In genomic region chr12:105107176-105107496, GRCh38 we compare ENCODE assay signal across 8 cellular contexts. TPM values are rescaled to one million over a fixed set of nuclear protein-coding genes. Genes with fewer than 3 reads are reported as not detected.
A peak's percentile ranks its signal among the peaks of the same experiment; 100 is the strongest.
DNase-seq lines count a peak whose midpoint lies in the region; ATAC-seq and TF ChIP-seq lines count a peak whose summit lies in the region.

No MANE protein-coding gene starts in this region.

- intact Hi-C loops in Panc1 (cut with micrococcal nuclease; ENCODE audit: unreplicated experiment) = no loop called here

- H3K27me3 ChIP-seq in AG04450 (ENCODE audit: control insufficient read depth, insufficient read depth, low read length) = no peaks in the 10 kb centered on the region
- no peaks in the 10 kb centered on the region for H3K27me3 ChIP-seq in Panc1 (ENCODE audit: control insufficient read depth, insufficient read depth, low read length)
- no peaks in the 10 kb centered on the region for H3K27me3 ChIP-seq in endocrine pancreas (ENCODE audit: control insufficient read depth, insufficient read depth, low read length)

- H3K9me3 ChIP-seq in AG04450 (ENCODE audit: control insufficient read depth, insufficient read depth, low read length) = no peaks in the 10 kb centered on the region; the same call in 1 of the 2 replicates
- no peaks in the 10 kb centered on the region for H3K9me3 ChIP-seq in Panc1 (ENCODE audit: control insufficient read depth, insufficient read depth, low read depth, low read length)
- H3K9me3 ChIP-seq in endocrine pancreas (ENCODE audit: control insufficient read depth, low read length) = no peaks in the 10 kb centered on the region

- peak overlapping the region; percentile 11 for H3K9ac ChIP-seq in endocrine pancreas (ENCODE audit: control insufficient read depth, insufficient read depth, low read length)

- in situ Hi-C loops in Panc1 (cut with HindIII; ENCODE audit: low pct_unique_long_range_greater_than_20kb, low sequenced_read_pairs) = no loop called here

- peak overlapping the region; percentile 96 to 99 (median 98) for H3K4me3 Mint-ChIP-seq in naive B cell

- peaks cover 0 to 5% (median 0%) of the 10 kb centered on the region in 3 donors for H3K27me3 Mint-ChIP-seq in naive B cell

- H3K27ac Mint-ChIP-seq in naive B cell = peak overlapping the region; percentile 54 to 99 (median 98)

- POLR2A ChIA-PET in AG04450 (lab: Yijun Ruan, JAX) (interaction anchor here (0.9 to 3.0 kb wide), 3 partner anchors 16 to 40 kb away, joined by 3 to 28 read pairs (median 3); partner anchors contain the start of gene ALDH1L2), Panc1 (lab: Charles Lee) (no interaction called here)

- peaks cover 16 to 29% (median 23%) of the 10 kb centered on the region in 3 donors for H3K4me1 Mint-ChIP-seq in naive B cell

- peak; percentile 9 for ATAC-seq in GM18498 (IDR thresholded peaks at IDR 0.05; ENCODE audit: unreplicated experiment)
- peak; percentile 15 for ATAC-seq in HG03025 (IDR thresholded peaks at IDR 0.05; ENCODE audit: low FRiP score, unreplicated experiment)
- ATAC-seq in Panc1 = peak; percentile 59
- ATAC-seq in naive B cell (ENCODE audit: low read depth in 2 of 2) = no peak

- H3K4me3 ChIP-seq in AG04450 (ENCODE audit: low read depth, low read length) (peak overlapping the region; percentile 62), Panc1 (ENCODE audit: low read depth in 2 of 2, low read length in 2 of 2) (peak overlapping the region; percentile 78 to 92), endocrine pancreas (ENCODE audit: control insufficient read depth, insufficient read depth, low read length) (peak overlapping the region; percentile 80)

- H3K36me3 Mint-ChIP-seq in naive B cell = peaks cover 4 to 6% of the 10 kb centered on the region in 2 donors

- no peaks in the 10 kb centered on the region for H3K9me3 Mint-ChIP-seq in naive B cell

- peaks cover 6% of the 10 kb centered on the region; the same call in 1 of the 2 replicates for H3K4me1 ChIP-seq in Panc1 (ENCODE audit: control insufficient read depth, insufficient read depth, low read length)
- H3K4me1 ChIP-seq in endocrine pancreas (ENCODE audit: control insufficient read depth, insufficient read depth, low read length) = peaks cover 8% of the 10 kb centered on the region

- TF ChIP-seq CTCF in AG04450 (IDR thresholded peaks at IDR 0.05; ENCODE audit: low read depth, low read length) = no peak
- no peak for TF ChIP-seq CTCF in Panc1 (IDR thresholded peaks at IDR 0.05)

- CTCF ChIA-PET in AG04450 (lab: Charles Lee) = no interaction called here
- CTCF ChIA-PET in Panc1 (lab: Charles Lee) = no interaction called here

- BruUV-seq in Panc1 (replicated peaks; lab: Mats Ljungman, UMichigan) = no TSS peak

- H3K36me3 ChIP-seq in Panc1 (ENCODE audit: control insufficient read depth, insufficient read depth, low read length) (peaks cover 13% of the 10 kb centered on the region), endocrine pancreas (ENCODE audit: control insufficient read depth, insufficient read depth, low read length) (no peaks in the 10 kb centered on the region)

- peak overlapping the region; percentile 54 for H3K27ac ChIP-seq in AG04450 (ENCODE audit: low read depth, low read length)
- peak overlapping the region; percentile 93 for H3K27ac ChIP-seq in Panc1 (ENCODE audit: low read length)

- DNase-seq in AG04450 (ENCODE audit: low read depth, low spot score) = no peak
- no peak for DNase-seq in Panc1 (ENCODE audit: low read depth, low spot score)
- no peak for DNase-seq in naive B cell
- no peak for DNase-seq in NOMO-1 treated with dmso at 0.1 percent for 144 hours (lab: John Stamatoyannopoulos, UW; ENCODE audit: unreplicated experiment)
- no peak for DNase-seq in 8988T

RNA-seq across cellular contexts. Expression of gene WASHC4, which starts 0.4 kb away (rescaled TPM):
- polyA plus RNA-seq in AG04450 (2011; rRNA removed) = 33.8 and 59.4 TPM in 2 replicates
- polyA minus RNA-seq in AG04450 (2011; rRNA and poly(A)+ RNA removed) = 35.2 and 75.5 TPM in 2 replicates
- total RNA-seq in Panc1 (2021; ENCODE audit: unreplicated experiment) = 44.7 TPM
- polyA plus RNA-seq in Panc1 (2012; ENCODE audit: insufficient read length) = 16.0 TPM
- 100 to 1,000 TPM in 4 of 6 donors, 10 to 100 TPM in 2; 84.7 to 131 (median 125) TPM for polyA plus RNA-seq in naive B cell (ENCODE audit: low read depth in 6 of 6)

RNA-seq across cellular contexts. Expression of gene ALDH1L2, which starts 22.9 kb away (rescaled TPM):
- polyA plus RNA-seq in AG04450 (2011; rRNA removed) = 90.5 and 116 TPM in 2 replicates
- 66.2 and 86.0 TPM in 2 replicates for polyA minus RNA-seq in AG04450 (2011; rRNA and poly(A)+ RNA removed)
- total RNA-seq in Panc1 (2021; ENCODE audit: unreplicated experiment) = 2.2 TPM
- 2.1 TPM for polyA plus RNA-seq in Panc1 (2012; ENCODE audit: insufficient read length)
- not detected for polyA plus RNA-seq in naive B cell (ENCODE audit: low read depth in 6 of 6)

Comparison
In these comparisons a context has a peak if more than half of its experiments do, and no peak if none do; other contexts are left out.
1. ATAC-seq: peak in GM18498 (single experiment), HG03025 (single experiment) and Panc1 (single experiment); none in naive B cell (0 of 2).
2. RNA of gene ALDH1L2, which starts 22.9 kb away (polyA plus RNA-seq): 90.5 to 116 TPM in AG04450; not detected in naive B cell; every median in the first group is over 10 times any median in the second.
3. Peak in every context shown above with its lines, with median percentiles within 50 percentile points of each other: H3K4me3 ChIP-seq.